In the genomic region with DNA sequence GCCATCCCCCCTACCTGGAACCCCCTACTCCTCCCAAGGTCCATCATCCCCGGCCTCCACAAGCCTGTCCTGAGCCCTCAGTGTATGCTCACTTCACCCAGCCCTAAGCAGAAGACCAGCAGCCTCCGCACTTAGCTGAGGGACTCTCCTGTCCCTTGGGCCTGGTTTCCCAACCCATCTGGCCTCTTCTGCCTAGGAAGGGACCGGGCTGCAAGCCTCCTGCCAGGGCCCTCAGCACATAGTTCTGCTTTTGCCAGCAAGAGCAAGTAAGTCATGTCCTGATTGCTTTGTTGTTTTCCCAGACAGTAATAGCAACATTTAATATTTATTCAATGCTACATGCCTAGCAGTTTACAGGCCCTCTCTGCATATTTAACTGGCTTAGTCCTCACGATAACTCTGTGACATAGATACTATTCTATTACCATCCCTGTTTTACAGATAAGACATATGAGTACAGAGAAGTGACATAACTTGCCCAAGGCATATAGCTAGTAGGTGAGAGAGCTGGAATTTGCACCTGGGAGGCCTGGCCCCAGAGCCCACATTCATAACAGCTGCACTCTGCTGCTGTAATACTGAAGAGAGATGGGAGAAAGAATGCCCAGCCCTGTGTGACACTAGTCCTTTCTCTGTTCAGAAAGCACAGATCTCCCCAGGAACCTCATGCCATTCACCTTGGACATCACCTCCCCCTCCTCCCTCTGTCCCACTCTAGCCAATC, we compare ENCODE assay signal across 18 cellular contexts.
DNase-seq lines count a peak whose midpoint lies in the region; TF ChIP-seq lines count a peak whose summit lies in the region.
"Had no signal": no experiment of that assay in that cellular context is flagged by ENCODE, and none has a peak within 500 bp of the region (broad histone marks: within the 10 kb centered on the region; RNA-seq: fewer than 3 reads in every experiment).

No MANE protein-coding gene starts in this region.

- H3K9me3 Mint-ChIP-seq in MCF 10A (ENCODE audit: unreplicated experiment): no peaks in the 10 kb centered on the region
- H3K9me3 Mint-ChIP-seq in chondrocyte (ENCODE audit: low read depth): no peaks in the 10 kb centered on the region
- no peaks in the 10 kb centered on the region for H3K9me3 Mint-ChIP-seq in neural progenitor cell
- H3K9me3 Mint-ChIP-seq: IgD-negative memory B cell had no signal

- H3K4me1 Mint-ChIP-seq in MCF 10A (ENCODE audit: insufficient read depth, unreplicated experiment) (no peaks in the 10 kb centered on the region), chondrocyte (ENCODE audit: low read depth) (peaks cover 19% of the 10 kb centered on the region), neural progenitor cell (peaks cover 12% of the 10 kb centered on the region)
- H3K4me1 Mint-ChIP-seq: CD14-positive monocyte, IgD-negative memory B cell had no signal

- no peaks in the 10 kb centered on the region for H3K9me3 ChIP-seq in breast epithelium
- no peaks in the 10 kb centered on the region for H3K9me3 ChIP-seq in neural progenitor cell (ENCODE audit: low read depth)
- H3K9me3 ChIP-seq in sigmoid colon: no peaks in the 10 kb centered on the region

- H3K27me3 Mint-ChIP-seq in MCF 10A (ENCODE audit: insufficient read depth, unreplicated experiment) (no peaks in the 10 kb centered on the region), chondrocyte (ENCODE audit: low read depth) (no peaks in the 10 kb centered on the region), neural progenitor cell (ENCODE audit: insufficient read depth, low read depth) (peaks cover 2% of the 10 kb centered on the region)
- H3K27me3 Mint-ChIP-seq: IgD-negative memory B cell had no signal

- H3K4me3 Mint-ChIP-seq in MCF 10A (ENCODE audit: unreplicated experiment): no peak overlapping the region
- no peak overlapping the region for H3K4me3 Mint-ChIP-seq in chondrocyte (ENCODE audit: unreplicated experiment)
- no peak overlapping the region for H3K4me3 Mint-ChIP-seq in neural progenitor cell
- H3K4me3 Mint-ChIP-seq: CD14-positive monocyte, IgD-negative memory B cell had no signal

- no TSS peak for BruUV-seq in MCF 10A (replicated peaks; lab: Mats Ljungman, UMichigan)

- no peak for DNase-seq in MCF 10A (ENCODE audit: unreplicated experiment)
- no peak for DNase-seq in breast epithelium (ENCODE audit: low spot score in 2 of 2)
- no peak for DNase-seq in chondrocyte (ENCODE audit: low spot score)
- DNase-seq in neural progenitor cell (ENCODE audit: low spot score): no peak
- peak; percentile 62 for DNase-seq in sigmoid colon
- DNase-seq in NOMO-1 treated with DMSO at 0.1 percent for 48 hours (lab: John Stamatoyannopoulos, UW; ENCODE audit: unreplicated experiment): no peak
- DNase-seq in NCI-H1417 treated with DMSO at 0.1 percent for 48 hours (lab: John Stamatoyannopoulos, UW): no peak
- DNase-seq in substantia nigra (lab: John Stamatoyannopoulos, UW): no peak
- DNase-seq: H7, Karpas-422, MM.1S, NCI-H1105 treated with DMSO at 0.1 percent for 48 hours, NCI-H1694 treated with DMSO at 0.1 percent for 48 hours, SHP77 had no signal

- TF ChIP-seq POLR2A in breast epithelium (IDR thresholded peaks at IDR 0.05) (no peak), sigmoid colon (IDR thresholded peaks at IDR 0.05) (no peak)

- no peaks in the 10 kb centered on the region for H3F3A ChIP-seq in neural progenitor cell (ENCODE audit: low read depth)

- H3K27me3 ChIP-seq in breast epithelium (no peaks in the 10 kb centered on the region), neural progenitor cell (no peaks in the 10 kb centered on the region), sigmoid colon (no peaks in the 10 kb centered on the region)

- TF ChIP-seq CTCF in MCF 10A (IDR thresholded peaks at IDR 0.05; ENCODE audit: unreplicated experiment): no peak
- no peak for TF ChIP-seq CTCF in breast epithelium (IDR thresholded peaks at IDR 0.05)
- TF ChIP-seq CTCF in chondrocyte (IDR thresholded peaks at IDR 0.05): no peak
- no peak for TF ChIP-seq CTCF in neural progenitor cell (IDR thresholded peaks at IDR 0.05)
- no peak for TF ChIP-seq CTCF in sigmoid colon (IDR thresholded peaks at IDR 0.05)

- POLR2A ChIA-PET in MCF 10A (lab: Yijun Ruan, JAX): interaction anchor here (0.7 kb wide), 1 partner anchor 11 kb away, joined by 4 read pairs; no protein-coding TSS in a partner anchor

- H3K4me2 ChIP-seq in neural progenitor cell: no peak overlapping the region

- no peak overlapping the region for H3K9ac ChIP-seq in neural progenitor cell

- H3K4me1 ChIP-seq in breast epithelium: no peaks in the 10 kb centered on the region
- H3K4me1 ChIP-seq in neural progenitor cell: no peaks in the 10 kb centered on the region
- peaks cover 0 to 19% (median 14%) of the 10 kb centered on the region in 4 donors for H3K4me1 ChIP-seq in sigmoid colon

- H4K20me1 ChIP-seq in neural progenitor cell (ENCODE audit: low read depth): no peaks in the 10 kb centered on the region

- no peak overlapping the region for H3K27ac ChIP-seq in breast epithelium
- H3K27ac ChIP-seq in neural progenitor cell: no peak overlapping the region
- peak overlapping the region in 3 of 4 donors; percentile 2 to 50 (median 46) for H3K27ac ChIP-seq in sigmoid colon
- H3K27ac ChIP-seq in substantia nigra (ENCODE audit: low read depth, low read length, poor library complexity, severe bottlenecking): no peak overlapping the region
- H3K27ac ChIP-seq: 22Rv1, HL-60 had no signal

- no peak overlapping the region for H3K4me3 ChIP-seq in breast epithelium
- H3K4me3 ChIP-seq in neural progenitor cell: no peak overlapping the region
- H3K4me3 ChIP-seq in sigmoid colon: no peak overlapping the region

- no peaks in the 10 kb centered on the region for H3K79me2 ChIP-seq in neural progenitor cell (ENCODE audit: low read depth)

- H2AFZ ChIP-seq in neural progenitor cell (replicated peaks): no peak overlapping the region

- CTCF ChIA-PET in MCF 10A (lab: Yijun Ruan, JAX): interaction anchor here (0.9 kb wide), 1 partner anchor 21 kb away, joined by 3 read pairs; no protein-coding TSS in a partner anchor

- intact Hi-C loops in MCF 10A (cut with micrococcal nuclease): no loop called here
- intact Hi-C loops in breast epithelium (cut with DNase I; ENCODE audit: low total_unique reads): no loop called here
- intact Hi-C loops in sigmoid colon (cut with DNase I): no loop called here

- peak overlapping the region; percentile 83 for H3K27ac Mint-ChIP-seq in MCF 10A (ENCODE audit: low read depth, unreplicated experiment)
- peak overlapping the region; percentile 27 for H3K27ac Mint-ChIP-seq in chondrocyte (ENCODE audit: unreplicated experiment)
- peak overlapping the region; percentile 33 for H3K27ac Mint-ChIP-seq in neural progenitor cell
- H3K27ac Mint-ChIP-seq: CD14-positive monocyte, IgD-negative memory B cell had no signal

- TF ChIP-seq EP300 in sigmoid colon (IDR thresholded peaks at IDR 0.05): no peak

- H3K36me3 ChIP-seq in breast epithelium: no peaks in the 10 kb centered on the region
- H3K36me3 ChIP-seq in neural progenitor cell: no peaks in the 10 kb centered on the region
- peaks cover 3 to 98% (median 36%) of the 10 kb centered on the region in 4 donors for H3K36me3 ChIP-seq in sigmoid colon

- H3K36me3 Mint-ChIP-seq in MCF 10A (ENCODE audit: insufficient read depth, unreplicated experiment) (no peaks in the 10 kb centered on the region), chondrocyte (ENCODE audit: low read depth) (peaks cover 36% of the 10 kb centered on the region), neural progenitor cell (no peaks in the 10 kb centered on the region)
- H3K36me3 Mint-ChIP-seq: CD14-positive monocyte, IgD-negative memory B cell had no signal

- 87 to 94% methylated on average over 4 of the region's 4 CpGs for WGBS in sigmoid colon, 2 donors

Comparison
In these comparisons a context has a peak if more than half of its experiments do, and no peak if none do; other contexts are left out.
1. H3K27ac Mint-ChIP-seq: peak in every context shown above with its lines; median percentile 83 in MCF 10A; 33 in neural progenitor cell; 27 in chondrocyte.
2. H3K27ac ChIP-seq: peak in sigmoid colon (3 of 4); none in breast epithelium (0 of 2), neural progenitor cell (single experiment) and substantia nigra (single experiment).